ENCODE assay signal across 1 cellular context in the genomic region with DNA sequence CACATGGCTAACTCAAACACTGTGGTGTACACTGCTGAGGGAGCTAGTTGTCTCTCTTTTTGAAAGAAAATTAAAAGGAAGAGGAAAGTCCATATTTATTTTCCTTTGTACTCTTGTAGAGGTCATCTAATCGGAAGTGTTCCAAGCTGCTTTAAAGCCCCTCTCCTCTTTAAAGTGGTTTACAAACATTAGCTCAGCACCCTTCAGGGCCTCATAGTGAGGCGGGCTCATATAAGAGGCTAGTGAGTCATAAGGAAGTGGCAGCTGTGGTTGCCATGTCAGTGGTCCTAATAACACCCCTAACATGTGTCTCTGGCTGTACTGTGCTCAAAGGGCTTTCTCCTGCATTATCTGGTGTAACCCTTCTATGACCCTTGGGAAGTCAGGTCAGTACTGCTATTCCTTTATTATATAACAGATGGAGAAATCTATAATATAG.
TF ChIP-seq lines count a peak whose summit lies in the region.

No MANE protein-coding gene starts in this region.

TF ChIP-seq in HepG2, 621 proteins besides CTCF, POLR2A, EP300 and RAD21 (continued from another document and continues in another):
- TF ChIP-seq SYNCRIP (IDR thresholded peaks at IDR 0.05; ENCODE audit: insufficient read depth, low read depth, low read length) (no peak), RFXAP (CRISPR knock-in tag; IDR thresholded peaks at IDR 0.05; ENCODE audit: borderline replicate concordance) (no peak; the same call in 1 of the 2 replicates), JARID2 (CRISPR knock-in tag; IDR thresholded peaks at IDR 0.05; ENCODE audit: insufficient replicate concordance) (no peak), MXD4 (CRISPR knock-in tag; IDR thresholded peaks at IDR 0.05) (peak; percentile 75), ZNF562 (CRISPR knock-in tag; IDR thresholded peaks at IDR 0.05; ENCODE audit: borderline replicate concordance) (no peak), NFE2 (CRISPR knock-in tag; IDR thresholded peaks at IDR 0.05) (no peak), SAP130 (CRISPR knock-in tag; IDR thresholded peaks at IDR 0.05; ENCODE audit: low read depth) (peak; percentile 92), ZNF766 (CRISPR knock-in tag; IDR thresholded peaks at IDR 0.05; ENCODE audit: borderline replicate concordance) (no peak), PHB2 (IDR thresholded peaks at IDR 0.05; ENCODE audit: partially characterized antibody) (no peak), HOXA3 (CRISPR knock-in tag; IDR thresholded peaks at IDR 0.05) (peak; percentile 89), FOXO1 (CRISPR knock-in tag; IDR thresholded peaks at IDR 0.05) (peak; percentile 95), NAIF1 (CRISPR knock-in tag; IDR thresholded peaks at IDR 0.05; ENCODE audit: borderline replicate concordance) (0 out of 2 replicates have a peak, but pooled peaks have one; percentile 55), ZBTB38 (CRISPR knock-in tag; IDR thresholded peaks at IDR 0.05) (no peak), ZNF564 (CRISPR knock-in tag; IDR thresholded peaks at IDR 0.05) (peak; percentile 48; the same call in 1 of the 2 replicates), NCOA2 (CRISPR knock-in tag; IDR thresholded peaks at IDR 0.05) (peak; percentile 99), HOXA9 (CRISPR knock-in tag; IDR thresholded peaks at IDR 0.05; ENCODE audit: borderline replicate concordance) (no peak), ZNF605 (CRISPR knock-in tag; IDR thresholded peaks at IDR 0.05) (peak; percentile 75), ZC3H4 (CRISPR knock-in tag; IDR thresholded peaks at IDR 0.05; ENCODE audit: borderline replicate concordance) (no peak), NR2F6 (IDR thresholded peaks at IDR 0.05) (peak; percentile 100), NR2F6 (CRISPR knock-in tag; IDR thresholded peaks at IDR 0.05) (peak; percentile 99), BORCS8-MEF2B (CRISPR knock-in tag; IDR thresholded peaks at IDR 0.05) (peak; percentile 60; the same call in 1 of the 2 replicates), ATRX (CRISPR knock-in tag; IDR thresholded peaks at IDR 0.05; ENCODE audit: borderline replicate concordance) (no peak), ZNF570 (CRISPR knock-in tag; IDR thresholded peaks at IDR 0.05; ENCODE audit: borderline replicate concordance) (no peak), HDAC6 (IDR thresholded peaks at IDR 0.05; ENCODE audit: low read depth, low read length) (no peak), GPN1 (CRISPR knock-in tag; IDR thresholded peaks at IDR 0.05; ENCODE audit: borderline replicate concordance) (no peak), MED1 (CRISPR knock-in tag; IDR thresholded peaks at IDR 0.05) (peak; percentile 98), FOSL2 (CRISPR knock-in tag; IDR thresholded peaks at IDR 0.05) (peak; percentile 100), ZZZ3 (CRISPR knock-in tag; IDR thresholded peaks at IDR 0.05; ENCODE audit: borderline replicate concordance) (no peak), ZNF878 (CRISPR knock-in tag; IDR thresholded peaks at IDR 0.05) (peak; percentile 72; the same call in 1 of the 2 replicates), YY1 (IDR thresholded peaks at IDR 0.05; ENCODE audit: insufficient read depth, insufficient replicate concordance, low read depth, low read length) (no peak), RCOR2 (CRISPR knock-in tag; IDR thresholded peaks at IDR 0.05) (peak; percentile 95), KLF16 (CRISPR knock-in tag; IDR thresholded peaks at IDR 0.05) (peak in 1 of 2 experiments; percentile 94; a peak in 2 of 4 replicates), ZFY (CRISPR knock-in tag; IDR thresholded peaks at IDR 0.05) (no peak), SMYD3 (CRISPR knock-in tag; IDR thresholded peaks at IDR 0.05) (peak; percentile 82), ESRRA (CRISPR knock-in tag; IDR thresholded peaks at IDR 0.05; ENCODE audit: low read depth) (peak; percentile 91), MAZ (IDR thresholded peaks at IDR 0.05; ENCODE audit: borderline replicate concordance, low read depth, low read length) (no peak), MAZ (CRISPR knock-in tag; IDR thresholded peaks at IDR 0.05; ENCODE audit: low read depth) (no peak), MTF1 (CRISPR knock-in tag; IDR thresholded peaks at IDR 0.05) (no peak), KLF6 (CRISPR knock-in tag; IDR thresholded peaks at IDR 0.05) (no peak), SIN3A (IDR thresholded peaks at IDR 0.05; ENCODE audit: borderline replicate concordance, low read depth, low read length) (0 out of 2 replicates have a peak, but pooled peaks have one; percentile 53), NFRKB (IDR thresholded peaks at IDR 0.05) (no peak), ZNF777 (CRISPR knock-in tag; IDR thresholded peaks at IDR 0.05) (no peak), SP5 (CRISPR knock-in tag; IDR thresholded peaks at IDR 0.05; ENCODE audit: borderline replicate concordance, low read depth) (peak; percentile 98), MIER2 (CRISPR knock-in tag; IDR thresholded peaks at IDR 0.05) (peak; percentile 65; the same call in 1 of the 2 replicates)
- TF ChIP-seq, protein P1, sequence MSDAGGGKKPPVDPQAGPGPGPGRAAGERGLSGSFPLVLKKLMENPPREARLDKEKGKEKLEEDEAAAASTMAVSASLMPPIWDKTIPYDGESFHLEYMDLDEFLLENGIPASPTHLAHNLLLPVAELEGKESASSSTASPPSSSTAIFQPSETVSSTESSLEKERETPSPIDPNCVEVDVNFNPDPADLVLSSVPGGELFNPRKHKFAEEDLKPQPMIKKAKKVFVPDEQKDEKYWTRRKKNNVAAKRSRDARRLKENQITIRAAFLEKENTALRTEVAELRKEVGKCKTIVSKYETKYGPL (CRISPR knock-in tag; IDR thresholded peaks at IDR 0.05): no peak
- TF ChIP-seq, protein P2, sequence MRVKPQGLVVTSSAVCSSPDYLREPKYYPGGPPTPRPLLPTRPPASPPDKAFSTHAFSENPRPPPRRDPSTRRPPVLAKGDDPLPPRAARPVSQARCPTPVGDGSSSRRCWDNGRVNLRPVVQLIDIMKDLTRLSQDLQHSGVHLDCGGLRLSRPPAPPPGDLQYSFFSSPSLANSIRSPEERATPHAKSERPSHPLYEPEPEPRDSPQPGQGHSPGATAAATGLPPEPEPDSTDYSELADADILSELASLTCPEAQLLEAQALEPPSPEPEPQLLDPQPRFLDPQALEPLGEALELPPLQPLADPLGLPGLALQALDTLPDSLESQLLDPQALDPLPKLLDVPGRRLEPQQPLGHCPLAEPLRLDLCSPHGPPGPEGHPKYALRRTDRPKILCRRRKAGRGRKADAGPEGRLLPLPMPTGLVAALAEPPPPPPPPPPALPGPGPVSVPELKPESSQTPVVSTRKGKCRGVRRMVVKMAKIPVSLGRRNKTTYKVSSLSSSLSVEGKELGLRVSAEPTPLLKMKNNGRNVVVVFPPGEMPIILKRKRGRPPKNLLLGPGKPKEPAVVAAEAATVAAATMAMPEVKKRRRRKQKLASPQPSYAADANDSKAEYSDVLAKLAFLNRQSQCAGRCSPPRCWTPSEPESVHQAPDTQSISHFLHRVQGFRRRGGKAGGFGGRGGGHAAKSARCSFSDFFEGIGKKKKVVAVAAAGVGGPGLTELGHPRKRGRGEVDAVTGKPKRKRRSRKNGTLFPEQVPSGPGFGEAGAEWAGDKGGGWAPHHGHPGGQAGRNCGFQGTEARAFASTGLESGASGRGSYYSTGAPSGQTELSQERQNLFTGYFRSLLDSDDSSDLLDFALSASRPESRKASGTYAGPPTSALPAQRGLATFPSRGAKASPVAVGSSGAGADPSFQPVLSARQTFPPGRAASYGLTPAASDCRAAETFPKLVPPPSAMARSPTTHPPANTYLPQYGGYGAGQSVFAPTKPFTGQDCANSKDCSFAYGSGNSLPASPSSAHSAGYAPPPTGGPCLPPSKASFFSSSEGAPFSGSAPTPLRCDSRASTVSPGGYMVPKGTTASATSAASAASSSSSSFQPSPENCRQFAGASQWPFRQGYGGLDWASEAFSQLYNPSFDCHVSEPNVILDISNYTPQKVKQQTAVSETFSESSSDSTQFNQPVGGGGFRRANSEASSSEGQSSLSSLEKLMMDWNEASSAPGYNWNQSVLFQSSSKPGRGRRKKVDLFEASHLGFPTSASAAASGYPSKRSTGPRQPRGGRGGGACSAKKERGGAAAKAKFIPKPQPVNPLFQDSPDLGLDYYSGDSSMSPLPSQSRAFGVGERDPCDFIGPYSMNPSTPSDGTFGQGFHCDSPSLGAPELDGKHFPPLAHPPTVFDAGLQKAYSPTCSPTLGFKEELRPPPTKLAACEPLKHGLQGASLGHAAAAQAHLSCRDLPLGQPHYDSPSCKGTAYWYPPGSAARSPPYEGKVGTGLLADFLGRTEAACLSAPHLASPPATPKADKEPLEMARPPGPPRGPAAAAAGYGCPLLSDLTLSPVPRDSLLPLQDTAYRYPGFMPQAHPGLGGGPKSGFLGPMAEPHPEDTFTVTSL (CRISPR knock-in tag; IDR thresholded peaks at IDR 0.05; ENCODE audit: borderline replicate concordance): peak; percentile 97
- TF ChIP-seq, protein P3, sequence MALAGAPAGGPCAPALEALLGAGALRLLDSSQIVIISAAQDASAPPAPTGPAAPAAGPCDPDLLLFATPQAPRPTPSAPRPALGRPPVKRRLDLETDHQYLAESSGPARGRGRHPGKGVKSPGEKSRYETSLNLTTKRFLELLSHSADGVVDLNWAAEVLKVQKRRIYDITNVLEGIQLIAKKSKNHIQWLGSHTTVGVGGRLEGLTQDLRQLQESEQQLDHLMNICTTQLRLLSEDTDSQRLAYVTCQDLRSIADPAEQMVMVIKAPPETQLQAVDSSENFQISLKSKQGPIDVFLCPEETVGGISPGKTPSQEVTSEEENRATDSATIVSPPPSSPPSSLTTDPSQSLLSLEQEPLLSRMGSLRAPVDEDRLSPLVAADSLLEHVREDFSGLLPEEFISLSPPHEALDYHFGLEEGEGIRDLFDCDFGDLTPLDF (CRISPR knock-in tag; IDR thresholded peaks at IDR 0.05): peak; percentile 35; the same call in 1 of the 2 replicates
- TF ChIP-seq, protein P4, sequence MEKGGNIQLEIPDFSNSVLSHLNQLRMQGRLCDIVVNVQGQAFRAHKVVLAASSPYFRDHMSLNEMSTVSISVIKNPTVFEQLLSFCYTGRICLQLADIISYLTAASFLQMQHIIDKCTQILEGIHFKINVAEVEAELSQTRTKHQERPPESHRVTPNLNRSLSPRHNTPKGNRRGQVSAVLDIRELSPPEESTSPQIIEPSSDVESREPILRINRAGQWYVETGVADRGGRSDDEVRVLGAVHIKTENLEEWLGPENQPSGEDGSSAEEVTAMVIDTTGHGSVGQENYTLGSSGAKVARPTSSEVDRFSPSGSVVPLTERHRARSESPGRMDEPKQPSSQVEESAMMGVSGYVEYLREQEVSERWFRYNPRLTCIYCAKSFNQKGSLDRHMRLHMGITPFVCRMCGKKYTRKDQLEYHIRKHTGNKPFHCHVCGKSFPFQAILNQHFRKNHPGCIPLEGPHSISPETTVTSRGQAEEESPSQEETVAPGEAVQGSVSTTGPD (CRISPR knock-in tag; IDR thresholded peaks at IDR 0.05): 0 out of 2 replicates have a peak, but pooled peaks have one; percentile 29
- TF ChIP-seq, protein P5, sequence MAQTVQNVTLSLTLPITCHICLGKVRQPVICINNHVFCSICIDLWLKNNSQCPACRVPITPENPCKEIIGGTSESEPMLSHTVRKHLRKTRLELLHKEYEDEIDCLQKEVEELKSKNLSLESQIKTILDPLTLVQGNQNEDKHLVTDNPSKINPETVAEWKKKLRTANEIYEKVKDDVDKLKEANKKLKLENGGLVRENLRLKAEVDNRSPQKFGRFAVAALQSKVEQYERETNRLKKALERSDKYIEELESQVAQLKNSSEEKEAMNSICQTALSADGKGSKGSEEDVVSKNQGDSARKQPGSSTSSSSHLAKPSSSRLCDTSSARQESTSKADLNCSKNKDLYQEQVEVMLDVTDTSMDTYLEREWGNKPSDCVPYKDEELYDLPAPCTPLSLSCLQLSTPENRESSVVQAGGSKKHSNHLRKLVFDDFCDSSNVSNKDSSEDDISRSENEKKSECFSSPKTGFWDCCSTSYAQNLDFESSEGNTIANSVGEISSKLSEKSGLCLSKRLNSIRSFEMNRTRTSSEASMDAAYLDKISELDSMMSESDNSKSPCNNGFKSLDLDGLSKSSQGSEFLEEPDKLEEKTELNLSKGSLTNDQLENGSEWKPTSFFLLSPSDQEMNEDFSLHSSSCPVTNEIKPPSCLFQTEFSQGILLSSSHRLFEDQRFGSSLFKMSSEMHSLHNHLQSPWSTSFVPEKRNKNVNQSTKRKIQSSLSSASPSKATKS (CRISPR knock-in tag; IDR thresholded peaks at IDR 0.05): peak; percentile 83; the same call in 1 of the 2 replicates
- TF ChIP-seq, protein P6, sequence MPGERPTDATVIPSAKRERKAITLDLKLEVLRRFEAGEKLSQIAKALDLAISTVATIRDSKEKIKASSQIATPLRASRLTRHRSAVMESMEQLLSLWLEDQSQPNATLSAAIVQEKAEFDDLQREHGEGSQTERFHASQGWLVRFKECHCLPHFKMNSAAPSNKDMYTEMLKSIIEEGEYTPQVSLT (CRISPR knock-in tag; IDR thresholded peaks at IDR 0.05; ENCODE audit: borderline replicate concordance, low read depth): no peak
- TF ChIP-seq, protein P7, sequence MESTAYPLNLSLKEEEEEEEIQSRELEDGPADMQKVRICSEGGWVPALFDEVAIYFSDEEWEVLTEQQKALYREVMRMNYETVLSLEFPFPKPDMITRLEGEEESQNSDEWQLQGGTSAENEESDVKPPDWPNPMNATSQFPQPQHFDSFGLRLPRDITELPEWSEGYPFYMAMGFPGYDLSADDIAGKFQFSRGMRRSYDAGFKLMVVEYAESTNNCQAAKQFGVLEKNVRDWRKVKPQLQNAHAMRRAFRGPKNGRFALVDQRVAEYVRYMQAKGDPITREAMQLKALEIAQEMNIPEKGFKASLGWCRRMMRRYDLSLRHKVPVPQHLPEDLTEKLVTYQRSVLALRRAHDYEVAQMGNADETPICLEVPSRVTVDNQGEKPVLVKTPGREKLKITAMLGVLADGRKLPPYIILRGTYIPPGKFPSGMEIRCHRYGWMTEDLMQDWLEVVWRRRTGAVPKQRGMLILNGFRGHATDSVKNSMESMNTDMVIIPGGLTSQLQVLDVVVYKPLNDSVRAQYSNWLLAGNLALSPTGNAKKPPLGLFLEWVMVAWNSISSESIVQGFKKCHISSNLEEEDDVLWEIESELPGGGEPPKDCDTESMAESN (CRISPR knock-in tag; conservative IDR thresholded peaks at IDR 0.05): no peak
- TF ChIP-seq, protein P8, sequence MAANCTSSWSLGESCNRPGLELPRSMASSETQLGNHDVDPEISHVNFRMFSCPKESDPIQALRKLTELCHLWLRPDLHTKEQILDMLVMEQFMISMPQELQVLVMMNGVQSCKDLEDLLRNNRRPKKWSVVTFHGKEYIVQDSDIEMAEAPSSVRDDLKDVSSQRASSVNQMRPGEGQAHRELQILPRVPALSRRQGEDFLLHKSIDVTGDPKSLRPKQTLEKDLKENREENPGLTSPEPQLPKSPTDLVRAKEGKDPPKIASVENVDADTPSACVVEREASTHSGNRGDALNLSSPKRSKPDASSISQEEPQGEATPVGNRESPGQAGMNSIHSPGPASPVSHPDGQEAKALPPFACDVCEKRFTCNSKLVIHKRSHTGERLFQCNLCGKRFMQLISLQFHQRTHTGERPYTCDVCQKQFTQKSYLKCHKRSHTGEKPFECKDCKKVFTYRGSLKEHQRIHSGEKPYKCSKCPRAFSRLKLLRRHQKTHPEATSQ (CRISPR knock-in tag; IDR thresholded peaks at IDR 0.05; ENCODE audit: borderline replicate concordance): peak; percentile 89; the same call in 1 of the 2 replicates
